ENCODE assay signal across 1 cellular context in the genomic region with DNA sequence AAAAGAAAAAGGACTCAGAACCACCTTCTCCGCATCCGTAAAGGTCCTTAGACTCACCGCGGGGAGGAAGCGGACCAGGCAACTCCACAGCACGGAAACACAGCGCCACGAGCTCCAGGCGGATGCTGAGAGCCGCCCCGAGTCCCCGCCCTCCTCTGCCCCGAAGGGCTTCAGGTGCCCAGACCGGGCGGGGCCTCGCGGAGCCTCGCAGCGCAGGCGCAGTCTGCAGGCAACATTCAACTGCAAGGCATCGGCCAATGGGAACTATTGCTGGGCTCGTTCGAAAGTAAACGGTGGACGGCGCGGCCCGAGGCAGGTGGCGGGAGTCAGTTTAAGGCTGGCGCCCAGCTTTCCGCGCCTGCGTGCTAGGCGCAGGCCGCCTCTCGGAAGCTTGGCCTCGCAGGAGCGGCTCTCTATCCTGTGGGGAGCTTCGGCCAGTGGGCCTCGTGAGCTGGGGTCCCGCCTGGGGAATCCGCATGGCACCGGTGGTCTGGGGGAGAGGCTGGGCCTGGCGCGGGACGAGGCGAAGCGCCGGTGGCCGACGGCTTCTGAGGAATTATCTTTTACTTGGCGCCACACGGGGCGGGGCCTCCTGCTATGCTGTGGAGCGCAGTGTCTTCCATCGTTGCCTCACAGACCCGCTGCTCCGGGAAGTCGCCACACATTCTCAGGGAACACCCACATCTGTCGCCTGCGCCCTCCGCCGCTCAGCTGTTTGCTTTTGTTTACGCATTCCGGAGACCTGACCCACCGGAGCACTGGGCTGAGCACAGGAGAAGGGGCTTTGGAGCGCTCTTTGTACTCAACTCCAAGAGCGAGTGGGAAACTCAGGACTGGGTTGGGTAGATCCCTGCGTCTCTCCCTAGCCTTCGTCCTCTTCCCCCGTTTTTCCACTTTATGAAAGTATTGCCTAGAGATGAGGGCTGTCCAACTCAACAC.
TF ChIP-seq lines count a peak whose summit lies in the region.

A gene with protein sequence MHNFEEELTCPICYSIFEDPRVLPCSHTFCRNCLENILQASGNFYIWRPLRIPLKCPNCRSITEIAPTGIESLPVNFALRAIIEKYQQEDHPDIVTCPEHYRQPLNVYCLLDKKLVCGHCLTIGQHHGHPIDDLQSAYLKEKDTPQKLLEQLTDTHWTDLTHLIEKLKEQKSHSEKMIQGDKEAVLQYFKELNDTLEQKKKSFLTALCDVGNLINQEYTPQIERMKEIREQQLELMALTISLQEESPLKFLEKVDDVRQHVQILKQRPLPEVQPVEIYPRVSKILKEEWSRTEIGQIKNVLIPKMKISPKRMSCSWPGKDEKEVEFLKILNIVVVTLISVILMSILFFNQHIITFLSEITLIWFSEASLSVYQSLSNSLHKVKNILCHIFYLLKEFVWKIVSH (minus strand): TSS at position 127 of the 939 bp plus-strand sequence. CDS start 10,603 bp downstream, outside the sequence.

TF ChIP-seq in K562, 482 proteins besides CTCF, POLR2A, EP300 and RAD21 (continued from another document and continues in another):
- TF ChIP-seq, protein P1, sequence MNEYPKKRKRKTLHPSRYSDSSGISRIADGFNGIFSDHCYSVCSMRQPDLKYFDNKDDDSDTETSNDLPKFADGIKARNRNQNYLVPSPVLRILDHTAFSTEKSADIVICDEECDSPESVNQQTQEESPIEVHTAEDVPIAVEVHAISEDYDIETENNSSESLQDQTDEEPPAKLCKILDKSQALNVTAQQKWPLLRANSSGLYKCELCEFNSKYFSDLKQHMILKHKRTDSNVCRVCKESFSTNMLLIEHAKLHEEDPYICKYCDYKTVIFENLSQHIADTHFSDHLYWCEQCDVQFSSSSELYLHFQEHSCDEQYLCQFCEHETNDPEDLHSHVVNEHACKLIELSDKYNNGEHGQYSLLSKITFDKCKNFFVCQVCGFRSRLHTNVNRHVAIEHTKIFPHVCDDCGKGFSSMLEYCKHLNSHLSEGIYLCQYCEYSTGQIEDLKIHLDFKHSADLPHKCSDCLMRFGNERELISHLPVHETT (CRISPR knock-in tag; conservative IDR thresholded peaks at IDR 0.05 in 1 of 2, IDR thresholded peaks at IDR 0.05 in 1 of 2) = peak in 1 of 2 experiments; percentile 82; a peak in 2 of 4 replicates
- TF ChIP-seq NFE2 (IDR thresholded peaks at IDR 0.05; ENCODE audit: low read depth) = no peak
- TF ChIP-seq POLR2G (IDR thresholded peaks at IDR 0.05; ENCODE audit: low read depth, low read length) = peak; percentile 96
- no peak for TF ChIP-seq XRCC4 (IDR thresholded peaks at IDR 0.05; ENCODE audit: extremely low read depth, insufficient read depth, insufficient read length)
- TF ChIP-seq SRSF9 (IDR thresholded peaks at IDR 0.05; ENCODE audit: borderline replicate concordance, low read depth, low read length) = no peak
- no peak for TF ChIP-seq BRD9 (IDR thresholded peaks at IDR 0.05; ENCODE audit: low read depth, partially characterized antibody)
- peak; percentile 11; the same call in 1 of the 2 replicates for TF ChIP-seq STAT5A (IDR thresholded peaks at IDR 0.05; ENCODE audit: borderline replicate concordance, low read length)
- TF ChIP-seq, protein P2, sequence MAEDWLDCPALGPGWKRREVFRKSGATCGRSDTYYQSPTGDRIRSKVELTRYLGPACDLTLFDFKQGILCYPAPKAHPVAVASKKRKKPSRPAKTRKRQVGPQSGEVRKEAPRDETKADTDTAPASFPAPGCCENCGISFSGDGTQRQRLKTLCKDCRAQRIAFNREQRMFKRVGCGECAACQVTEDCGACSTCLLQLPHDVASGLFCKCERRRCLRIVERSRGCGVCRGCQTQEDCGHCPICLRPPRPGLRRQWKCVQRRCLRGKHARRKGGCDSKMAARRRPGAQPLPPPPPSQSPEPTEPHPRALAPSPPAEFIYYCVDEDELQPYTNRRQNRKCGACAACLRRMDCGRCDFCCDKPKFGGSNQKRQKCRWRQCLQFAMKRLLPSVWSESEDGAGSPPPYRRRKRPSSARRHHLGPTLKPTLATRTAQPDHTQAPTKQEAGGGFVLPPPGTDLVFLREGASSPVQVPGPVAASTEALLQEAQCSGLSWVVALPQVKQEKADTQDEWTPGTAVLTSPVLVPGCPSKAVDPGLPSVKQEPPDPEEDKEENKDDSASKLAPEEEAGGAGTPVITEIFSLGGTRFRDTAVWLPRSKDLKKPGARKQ (CRISPR knock-in tag; IDR thresholded peaks at IDR 0.05) = no peak
- peak; percentile 38 to 89; a peak in 3 of 4 replicates for TF ChIP-seq TRIM24 (IDR thresholded peaks at IDR 0.05)
- TF ChIP-seq TGIF2 (CRISPR knock-in tag; IDR thresholded peaks at IDR 0.05) = peak; percentile 99
- TF ChIP-seq, protein P3, sequence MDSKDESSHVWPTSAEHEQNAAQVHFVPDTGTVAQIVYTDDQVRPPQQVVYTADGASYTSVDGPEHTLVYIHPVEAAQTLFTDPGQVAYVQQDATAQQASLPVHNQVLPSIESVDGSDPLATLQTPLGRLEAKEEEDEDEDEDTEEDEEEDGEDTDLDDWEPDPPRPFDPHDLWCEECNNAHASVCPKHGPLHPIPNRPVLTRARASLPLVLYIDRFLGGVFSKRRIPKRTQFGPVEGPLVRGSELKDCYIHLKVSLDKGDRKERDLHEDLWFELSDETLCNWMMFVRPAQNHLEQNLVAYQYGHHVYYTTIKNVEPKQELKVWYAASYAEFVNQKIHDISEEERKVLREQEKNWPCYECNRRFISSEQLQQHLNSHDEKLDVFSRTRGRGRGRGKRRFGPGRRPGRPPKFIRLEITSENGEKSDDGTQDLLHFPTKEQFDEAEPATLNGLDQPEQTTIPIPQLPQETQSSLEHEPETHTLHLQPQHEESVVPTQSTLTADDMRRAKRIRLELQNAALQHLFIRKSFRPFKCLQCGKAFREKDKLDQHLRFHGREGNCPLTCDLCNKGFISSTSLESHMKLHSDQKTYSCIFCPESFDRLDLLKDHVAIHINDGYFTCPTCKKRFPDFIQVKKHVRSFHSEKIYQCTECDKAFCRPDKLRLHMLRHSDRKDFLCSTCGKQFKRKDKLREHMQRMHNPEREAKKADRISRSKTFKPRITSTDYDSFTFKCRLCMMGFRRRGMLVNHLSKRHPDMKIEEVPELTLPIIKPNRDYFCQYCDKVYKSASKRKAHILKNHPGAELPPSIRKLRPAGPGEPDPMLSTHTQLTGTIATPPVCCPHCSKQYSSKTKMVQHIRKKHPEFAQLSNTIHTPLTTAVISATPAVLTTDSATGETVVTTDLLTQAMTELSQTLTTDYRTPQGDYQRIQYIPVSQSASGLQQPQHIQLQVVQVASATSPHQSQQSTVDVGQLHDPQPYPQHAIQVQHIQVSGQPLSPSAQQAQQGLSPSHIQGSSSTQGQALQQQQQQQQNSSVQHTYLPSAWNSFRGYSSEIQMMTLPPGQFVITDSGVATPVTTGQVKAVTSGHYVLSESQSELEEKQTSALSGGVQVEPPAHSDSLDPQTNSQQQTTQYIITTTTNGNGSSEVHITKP (IDR thresholded peaks at IDR 0.05; ENCODE audit: partially characterized antibody) = no peak
- no peak; the same call in 1 of the 2 replicates for TF ChIP-seq ZNF224 (CRISPR knock-in tag; IDR thresholded peaks at IDR 0.05)
- peak in 1 of 2 experiments; percentile 55; a peak in 1 of 4 replicates for TF ChIP-seq HDAC1 (IDR thresholded peaks at IDR 0.05)
- no peak for TF ChIP-seq EGR1 (conservative IDR thresholded peaks at IDR 0.05)
- TF ChIP-seq FIP1L1 (IDR thresholded peaks at IDR 0.05; ENCODE audit: low read depth, low read length, poor library complexity, severe bottlenecking) = peak; percentile 81
- no peak for TF ChIP-seq ZNF354B (CRISPR knock-in tag; IDR thresholded peaks at IDR 0.05)
- peak; percentile 99 for TF ChIP-seq RBFOX2 (IDR thresholded peaks at IDR 0.05; ENCODE audit: low read depth, low read length)
- TF ChIP-seq, protein P4, sequence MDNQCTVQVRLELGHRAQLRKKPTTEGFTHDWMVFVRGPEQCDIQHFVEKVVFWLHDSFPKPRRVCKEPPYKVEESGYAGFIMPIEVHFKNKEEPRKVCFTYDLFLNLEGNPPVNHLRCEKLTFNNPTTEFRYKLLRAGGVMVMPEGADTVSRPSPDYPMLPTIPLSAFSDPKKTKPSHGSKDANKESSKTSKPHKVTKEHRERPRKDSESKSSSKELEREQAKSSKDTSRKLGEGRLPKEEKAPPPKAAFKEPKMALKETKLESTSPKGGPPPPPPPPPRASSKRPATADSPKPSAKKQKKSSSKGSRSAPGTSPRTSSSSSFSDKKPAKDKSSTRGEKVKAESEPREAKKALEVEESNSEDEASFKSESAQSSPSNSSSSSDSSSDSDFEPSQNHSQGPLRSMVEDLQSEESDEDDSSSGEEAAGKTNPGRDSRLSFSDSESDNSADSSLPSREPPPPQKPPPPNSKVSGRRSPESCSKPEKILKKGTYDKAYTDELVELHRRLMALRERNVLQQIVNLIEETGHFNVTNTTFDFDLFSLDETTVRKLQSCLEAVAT (IDR thresholded peaks at IDR 0.05) = peak; percentile 6 to 70; a peak in 3 of 4 replicates
- peak; percentile 52; the same call in 1 of the 2 replicates for TF ChIP-seq ETV5 (CRISPR knock-in tag; IDR thresholded peaks at IDR 0.05; ENCODE audit: low read depth)
- peak; percentile 27; the same call in 1 of the 2 replicates for TF ChIP-seq SOX6 (IDR thresholded peaks at IDR 0.05)
- no peak for TF ChIP-seq DIDO1 (tag; IDR thresholded peaks at IDR 0.05; ENCODE audit: low read depth)
- TF ChIP-seq, protein P5, sequence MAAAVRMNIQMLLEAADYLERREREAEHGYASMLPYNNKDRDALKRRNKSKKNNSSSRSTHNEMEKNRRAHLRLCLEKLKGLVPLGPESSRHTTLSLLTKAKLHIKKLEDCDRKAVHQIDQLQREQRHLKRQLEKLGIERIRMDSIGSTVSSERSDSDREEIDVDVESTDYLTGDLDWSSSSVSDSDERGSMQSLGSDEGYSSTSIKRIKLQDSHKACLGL (CRISPR knock-in tag; IDR thresholded peaks at IDR 0.05; ENCODE audit: borderline replicate concordance, poor library complexity, severe bottlenecking) = peak; percentile 34
- TF ChIP-seq FOXJ2 (tag; IDR thresholded peaks at IDR 0.05) = peak; percentile 90
- TF ChIP-seq CCNT2 (IDR thresholded peaks at IDR 0.05; ENCODE audit: borderline replicate concordance, extremely low read depth, insufficient read length, low read depth, low read length) = peak; percentile 70
- peak; percentile 54 for TF ChIP-seq POU5F1 (IDR thresholded peaks at IDR 0.05; ENCODE audit: borderline replicate concordance, low read depth, low read length, partially characterized antibody)
- peak; percentile 46 for TF ChIP-seq DPF2 (IDR thresholded peaks at IDR 0.05)
- no peak for TF ChIP-seq ATF1 (CRISPR knock-in tag; IDR thresholded peaks at IDR 0.05)
- TF ChIP-seq ATF1 (tag; IDR thresholded peaks at IDR 0.05) = peak; percentile 83
- TF ChIP-seq ZNF124 (CRISPR knock-in tag; IDR thresholded peaks at IDR 0.05) = no peak
- peak; percentile 91; the same call in 1 of the 2 replicates for TF ChIP-seq ERF (CRISPR knock-in tag; IDR thresholded peaks at IDR 0.05)
- TF ChIP-seq, protein P6, sequence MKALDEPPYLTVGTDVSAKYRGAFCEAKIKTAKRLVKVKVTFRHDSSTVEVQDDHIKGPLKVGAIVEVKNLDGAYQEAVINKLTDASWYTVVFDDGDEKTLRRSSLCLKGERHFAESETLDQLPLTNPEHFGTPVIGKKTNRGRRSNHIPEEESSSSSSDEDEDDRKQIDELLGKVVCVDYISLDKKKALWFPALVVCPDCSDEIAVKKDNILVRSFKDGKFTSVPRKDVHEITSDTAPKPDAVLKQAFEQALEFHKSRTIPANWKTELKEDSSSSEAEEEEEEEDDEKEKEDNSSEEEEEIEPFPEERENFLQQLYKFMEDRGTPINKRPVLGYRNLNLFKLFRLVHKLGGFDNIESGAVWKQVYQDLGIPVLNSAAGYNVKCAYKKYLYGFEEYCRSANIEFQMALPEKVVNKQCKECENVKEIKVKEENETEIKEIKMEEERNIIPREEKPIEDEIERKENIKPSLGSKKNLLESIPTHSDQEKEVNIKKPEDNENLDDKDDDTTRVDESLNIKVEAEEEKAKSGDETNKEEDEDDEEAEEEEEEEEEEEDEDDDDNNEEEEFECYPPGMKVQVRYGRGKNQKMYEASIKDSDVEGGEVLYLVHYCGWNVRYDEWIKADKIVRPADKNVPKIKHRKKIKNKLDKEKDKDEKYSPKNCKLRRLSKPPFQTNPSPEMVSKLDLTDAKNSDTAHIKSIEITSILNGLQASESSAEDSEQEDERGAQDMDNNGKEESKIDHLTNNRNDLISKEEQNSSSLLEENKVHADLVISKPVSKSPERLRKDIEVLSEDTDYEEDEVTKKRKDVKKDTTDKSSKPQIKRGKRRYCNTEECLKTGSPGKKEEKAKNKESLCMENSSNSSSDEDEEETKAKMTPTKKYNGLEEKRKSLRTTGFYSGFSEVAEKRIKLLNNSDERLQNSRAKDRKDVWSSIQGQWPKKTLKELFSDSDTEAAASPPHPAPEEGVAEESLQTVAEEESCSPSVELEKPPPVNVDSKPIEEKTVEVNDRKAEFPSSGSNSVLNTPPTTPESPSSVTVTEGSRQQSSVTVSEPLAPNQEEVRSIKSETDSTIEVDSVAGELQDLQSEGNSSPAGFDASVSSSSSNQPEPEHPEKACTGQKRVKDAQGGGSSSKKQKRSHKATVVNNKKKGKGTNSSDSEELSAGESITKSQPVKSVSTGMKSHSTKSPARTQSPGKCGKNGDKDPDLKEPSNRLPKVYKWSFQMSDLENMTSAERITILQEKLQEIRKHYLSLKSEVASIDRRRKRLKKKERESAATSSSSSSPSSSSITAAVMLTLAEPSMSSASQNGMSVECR (CRISPR knock-in tag; IDR thresholded peaks at IDR 0.05) = peak; percentile 30; the same call in 1 of the 2 replicates
- TF ChIP-seq ZNF778 (CRISPR knock-in tag; IDR thresholded peaks at IDR 0.05) = no peak
- TF ChIP-seq, protein P7, sequence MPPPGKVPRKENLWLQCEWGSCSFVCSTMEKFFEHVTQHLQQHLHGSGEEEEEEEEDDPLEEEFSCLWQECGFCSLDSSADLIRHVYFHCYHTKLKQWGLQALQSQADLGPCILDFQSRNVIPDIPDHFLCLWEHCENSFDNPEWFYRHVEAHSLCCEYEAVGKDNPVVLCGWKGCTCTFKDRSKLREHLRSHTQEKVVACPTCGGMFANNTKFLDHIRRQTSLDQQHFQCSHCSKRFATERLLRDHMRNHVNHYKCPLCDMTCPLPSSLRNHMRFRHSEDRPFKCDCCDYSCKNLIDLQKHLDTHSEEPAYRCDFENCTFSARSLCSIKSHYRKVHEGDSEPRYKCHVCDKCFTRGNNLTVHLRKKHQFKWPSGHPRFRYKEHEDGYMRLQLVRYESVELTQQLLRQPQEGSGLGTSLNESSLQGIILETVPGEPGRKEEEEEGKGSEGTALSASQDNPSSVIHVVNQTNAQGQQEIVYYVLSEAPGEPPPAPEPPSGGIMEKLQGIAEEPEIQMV (tag; conservative IDR thresholded peaks at IDR 0.05; ENCODE audit: low read depth) = 0 out of 2 replicates have a peak, but pooled peaks have one; percentile 61
- TF ChIP-seq, protein P8, sequence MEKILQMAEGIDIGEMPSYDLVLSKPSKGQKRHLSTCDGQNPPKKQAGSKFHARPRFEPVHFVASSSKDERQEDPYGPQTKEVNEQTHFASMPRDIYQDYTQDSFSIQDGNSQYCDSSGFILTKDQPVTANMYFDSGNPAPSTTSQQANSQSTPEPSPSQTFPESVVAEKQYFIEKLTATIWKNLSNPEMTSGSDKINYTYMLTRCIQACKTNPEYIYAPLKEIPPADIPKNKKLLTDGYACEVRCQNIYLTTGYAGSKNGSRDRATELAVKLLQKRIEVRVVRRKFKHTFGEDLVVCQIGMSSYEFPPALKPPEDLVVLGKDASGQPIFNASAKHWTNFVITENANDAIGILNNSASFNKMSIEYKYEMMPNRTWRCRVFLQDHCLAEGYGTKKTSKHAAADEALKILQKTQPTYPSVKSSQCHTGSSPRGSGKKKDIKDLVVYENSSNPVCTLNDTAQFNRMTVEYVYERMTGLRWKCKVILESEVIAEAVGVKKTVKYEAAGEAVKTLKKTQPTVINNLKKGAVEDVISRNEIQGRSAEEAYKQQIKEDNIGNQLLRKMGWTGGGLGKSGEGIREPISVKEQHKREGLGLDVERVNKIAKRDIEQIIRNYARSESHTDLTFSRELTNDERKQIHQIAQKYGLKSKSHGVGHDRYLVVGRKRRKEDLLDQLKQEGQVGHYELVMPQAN (IDR thresholded peaks at IDR 0.05; ENCODE audit: borderline replicate concordance) = peak; percentile 70; the same call in 1 of the 2 replicates
- TF ChIP-seq SMAD4 (CRISPR knock-in tag; conservative IDR thresholded peaks at IDR 0.05) = peak; percentile 71
- peak; percentile 75 for TF ChIP-seq GABPA (tag; conservative IDR thresholded peaks at IDR 0.05; ENCODE audit: low read depth)
